In genomic region chr1:177490240-177490639, GRCh38 we compare ENCODE assay signal across 12 cellular contexts.
"Had no signal": no experiment of that assay in that cellular context is flagged by ENCODE, and none has a peak within 500 bp of the region (broad histone marks: within the 10 kb centered on the region; RNA-seq: fewer than 3 reads in every experiment).

No MANE protein-coding gene starts in this region.

- DNase-seq: activated CD4-positive, alpha-beta memory T cell treated with anti-CD3 and anti-CD28 coated beads for 36 hours; activated CD4-positive, alpha-beta T cell treated with anti-CD3 and anti-CD28 coated beads for 4 hours; activated naive CD4-positive, alpha-beta T cell treated with Interleukin-2 at 50 U/mL for 16 hours; body of pancreas; dermis blood vessel endothelial cell; effector memory CD4-positive, alpha-beta T cell; esophagus squamous epithelium; left ventricle myocardium superior; stimulated activated naive CD8-positive, alpha-beta T cell treated with anti-CD3 and anti-CD28 coated beads, Interleukin-15, amount 100 ng/mL, for 72 hours had no signal

- H3K36me3 Mint-ChIP-seq: activated CD4-positive, alpha-beta memory T cell treated with anti-CD3 and anti-CD28 coated beads for 36 hours; type B pancreatic cell had no signal

- H3K4me3 Mint-ChIP-seq: activated CD4-positive, alpha-beta memory T cell treated with anti-CD3 and anti-CD28 coated beads for 36 hours; activated T-helper 17 cell treated with anti-CD3 and anti-CD28 coated beads, Interleukin-2, amount 50 U/mL, for 72 hours; neural crest cell; stimulated activated naive CD8-positive, alpha-beta T cell treated with anti-CD3 and anti-CD28 coated beads, Interleukin-15, amount 100 ng/mL, for 72 hours; type B pancreatic cell had no signal

- H3K4me1 Mint-ChIP-seq: activated T-helper 17 cell treated with anti-CD3 and anti-CD28 coated beads, Interleukin-2, amount 50 U/mL, for 72 hours; neural crest cell; stimulated activated naive CD8-positive, alpha-beta T cell treated with anti-CD3 and anti-CD28 coated beads, Interleukin-15, amount 100 ng/mL, for 72 hours had no signal

- H3K9me3 Mint-ChIP-seq: neural crest cell, type B pancreatic cell had no signal

- H3K27me3 Mint-ChIP-seq: activated CD4-positive, alpha-beta memory T cell treated with anti-CD3 and anti-CD28 coated beads for 36 hours; activated T-helper 17 cell treated with anti-CD3 and anti-CD28 coated beads, Interleukin-2, amount 50 U/mL, for 72 hours; stimulated activated naive CD8-positive, alpha-beta T cell treated with anti-CD3 and anti-CD28 coated beads, Interleukin-15, amount 100 ng/mL, for 72 hours; type B pancreatic cell had no signal

- ATAC-seq: activated T-helper 17 cell treated with anti-CD3 and anti-CD28 coated beads, Interleukin-2, amount 50 U/mL, for 72 hours; body of pancreas; left ventricle myocardium superior; stimulated activated naive CD8-positive, alpha-beta T cell treated with anti-CD3 and anti-CD28 coated beads, Interleukin-15, amount 100 ng/mL, for 72 hours had no signal

- H3K27ac Mint-ChIP-seq: activated CD4-positive, alpha-beta memory T cell treated with anti-CD3 and anti-CD28 coated beads for 36 hours; activated T-helper 17 cell treated with anti-CD3 and anti-CD28 coated beads, Interleukin-2, amount 50 U/mL, for 72 hours; stimulated activated naive CD8-positive, alpha-beta T cell treated with anti-CD3 and anti-CD28 coated beads, Interleukin-15, amount 100 ng/mL, for 72 hours; type B pancreatic cell had no signal
